Comparison of ENCODE assay signal across 18 cellular contexts in genomic region chr7:74338366-74339108, GRCh38. TPM values are rescaled to one million over a fixed set of nuclear protein-coding genes. Genes with fewer than 3 reads are reported as not detected.
DNase-seq lines count a peak whose midpoint lies in the region; ATAC-seq, FAIRE-seq and TF ChIP-seq lines count a peak whose summit lies in the region.
"Had no signal": no experiment of that assay in that cellular context is flagged by ENCODE, and none has a peak within 500 bp of the region (broad histone marks: within the 10 kb centered on the region; RNA-seq: fewer than 3 reads in every experiment).

No MANE protein-coding gene starts in this region.

- H4K20me1 ChIP-seq in DND-41 (ENCODE audit: insufficient read depth, low read length), result no peaks in the 10 kb centered on the region
- no peaks in the 10 kb centered on the region; the same call in 1 of the 2 replicates for H4K20me1 ChIP-seq in K562 (replicated peaks; ENCODE audit: control insufficient read depth, insufficient read depth, low read length)

- H3K27me3 Mint-ChIP-seq in natural killer cell treated with Interleukin-12 subunit alpha and Interleukin-12 subunit beta and Interleukin-15 and Interleukin-18, amount 100 ng/mL, for 72 hours, result no peaks in the 10 kb centered on the region
- H3K27me3 Mint-ChIP-seq: CD4-positive, alpha-beta T cell had no signal

- no peak overlapping the region; the same call in 1 of the 2 replicates for H2AFZ ChIP-seq in DND-41 (ENCODE audit: low read depth, low read length)
- no peak overlapping the region for H2AFZ ChIP-seq in K562 (ENCODE audit: low read depth, low read length)

- in situ Hi-C loops in K562 (cut with MboI), result no loop called here

- WGBS in K562 (ENCODE audit: insufficient coverage, low coverage, missing lambda C conversion rate), result 56% methylated on average over 47 of the region's 52 CpGs

- no peaks in the 10 kb centered on the region for H3K79me2 ChIP-seq in DND-41 (ENCODE audit: insufficient read depth, low read length)
- H3K79me2 ChIP-seq in K562 (ENCODE audit: control insufficient read depth, insufficient read depth, low read length), result no peaks in the 10 kb centered on the region

- intact Hi-C loops in K562 (cut with micrococcal nuclease), result no loop called here

- H3K9me3 Mint-ChIP-seq in natural killer cell treated with Interleukin-12 subunit alpha and Interleukin-12 subunit beta and Interleukin-15 and Interleukin-18, amount 100 ng/mL, for 72 hours, result no peaks in the 10 kb centered on the region
- H3K9me3 Mint-ChIP-seq: CD4-positive, alpha-beta T cell had no signal

- H3K27ac Mint-ChIP-seq in natural killer cell treated with Interleukin-12 subunit alpha and Interleukin-12 subunit beta and Interleukin-15 and Interleukin-18, amount 100 ng/mL, for 72 hours, result peak overlapping the region in 1 of 2 donors; percentile 73
- H3K27ac Mint-ChIP-seq: CD4-positive, alpha-beta T cell had no signal

- H3K36me3 ChIP-seq in DND-41 (ENCODE audit: insufficient read depth, low read length) (peaks cover 4% of the 10 kb centered on the region; the same call in 1 of the 2 replicates), K562 (ENCODE audit: control insufficient read depth, insufficient read depth, low read length) (no peaks in the 10 kb centered on the region)

- H3K4me2 ChIP-seq in DND-41 (ENCODE audit: insufficient read depth, low read length) (peak overlapping the region; percentile 25; the same call in 1 of the 2 replicates), K562 (ENCODE audit: insufficient read depth, low read length) (no peak overlapping the region)
- H3K4me2 ChIP-seq: KMS-11 had no signal

- FAIRE-seq in K562 (lab: Jason Lieb, UNC) (no peak), GM12892 (lab: Jason Lieb, UNC) (no peak)
- FAIRE-seq: HTR-8/SVneo had no signal

- H3K4me1 ChIP-seq in DND-41 (ENCODE audit: insufficient read depth, low read length) (peaks cover 13% of the 10 kb centered on the region), K562 (replicated peaks in 1 of 2; ENCODE audit: control insufficient read depth in 2 of 2, insufficient read depth in 2 of 2, low read length in 2 of 2) (peaks cover 0 to 10% of the 10 kb centered on the region in 2 experiments; a peak in 2 of 5 replicates)

- H3K36me3 Mint-ChIP-seq in natural killer cell treated with Interleukin-12 subunit alpha and Interleukin-12 subunit beta and Interleukin-15 and Interleukin-18, amount 100 ng/mL, for 72 hours, result no peaks in the 10 kb centered on the region

- TF ChIP-seq RAD21 in K562 (CRISPR knock-in tag; conservative IDR thresholded peaks at IDR 0.05 in 1 of 2, IDR thresholded peaks at IDR 0.05 in 1 of 2), result no peak

- TF ChIP-seq CTCF in DND-41 (IDR thresholded peaks at IDR 0.05; ENCODE audit: borderline replicate concordance, extremely low read depth, low read length, poor library complexity, severe bottlenecking), result no peak
- TF ChIP-seq CTCF in K562 (IDR thresholded peaks at IDR 0.05 in 2 of 3, conservative IDR thresholded peaks at IDR 0.05 in 1 of 3; ENCODE audit: insufficient read depth in 2 of 3, low read depth in 1 of 3, low read length in 3 of 3), result no peak

- H3K9ac ChIP-seq in DND-41 (ENCODE audit: low read depth, low read length) (no peak overlapping the region), K562 (ENCODE audit: insufficient read depth in 1 of 2, low read depth in 2 of 2, low read length in 2 of 2) (peak overlapping the region in 1 of 2 experiments; percentile 43; a peak in 1 of 4 replicates)
- H3K9ac ChIP-seq: KMS-11 had no signal

- DNase-seq in DND-41 (peak; percentile 74), Kasumi-1 (lab: John Stamatoyannopoulos, UW) (peak; percentile 30 to 57), K562 (ENCODE audit: extremely low read depth in 1 of 4, low spot score in 3 of 4) (no peak), GM12892 (ENCODE audit: insufficient read length) (no peak), HT-29 (ENCODE audit: low spot score) (no peak)
- peak; percentile 65 for DNase-seq in natural killer cell treated with Interleukin-12 subunit alpha and Interleukin-12 subunit beta and Interleukin-15 and Interleukin-18, amount 100 ng/mL, for 72 hours (ENCODE audit: low spot score)
- DNase-seq: Calu3; CD4-positive, alpha-beta T cell; DMS79 treated with DMSO at 0.1 percent for 48 hours; HCEC 1CT; NCI-H1417 treated with DMSO at 0.1 percent for 48 hours; NCI-H2029; NCI-H510A treated with DMSO at 0.1 percent for 48 hours; SJCRH30 had no signal

- CTCF ChIA-PET in K562 (lab: Yijun Ruan, JAX; ENCODE audit: low intra/inter-chr PET ratio), result no interaction called here

- ATAC-seq in DND-41 (ENCODE audit: insufficient read depth, low read depth) (peak; percentile 76), K562 (peak; percentile 18), GM19455 (IDR thresholded peaks at IDR 0.05; ENCODE audit: unreplicated experiment) (no peak), GM21526 (IDR thresholded peaks at IDR 0.05; ENCODE audit: low FRiP score, unreplicated experiment) (no peak)
- peak; percentile 47 to 66 for ATAC-seq in natural killer cell treated with Interleukin-12 subunit alpha and Interleukin-12 subunit beta and Interleukin-15 and Interleukin-18, amount 100 ng/mL, for 72 hours

- no peaks in the 10 kb centered on the region for H3K27me3 ChIP-seq in DND-41 (ENCODE audit: insufficient read depth, low read length, poor library complexity)
- no peaks in the 10 kb centered on the region; a peak in 1 of 5 replicates for H3K27me3 ChIP-seq in K562 (ENCODE audit: control insufficient read depth in 2 of 2, insufficient read depth in 2 of 2, low read length in 2 of 2)
- H3K27me3 ChIP-seq: SJCRH30 had no signal

- peaks cover 0 to 13% of the 10 kb centered on the region in 2 donors for H3K4me1 Mint-ChIP-seq in natural killer cell treated with Interleukin-12 subunit alpha and Interleukin-12 subunit beta and Interleukin-15 and Interleukin-18, amount 100 ng/mL, for 72 hours (ENCODE audit: low read depth in 2 of 2)

- no peaks in the 10 kb centered on the region for H3K9me3 ChIP-seq in DND-41 (ENCODE audit: insufficient read depth, low read length, severe bottlenecking)
- H3K9me3 ChIP-seq in K562 (replicated peaks; ENCODE audit: control insufficient read depth, insufficient read depth, low read depth, low read length), result no peaks in the 10 kb centered on the region
- H3K9me3 ChIP-seq: SJCRH30 had no signal

- no peaks in the 10 kb centered on the region for H3K9me1 ChIP-seq in K562 (ENCODE audit: control insufficient read depth, insufficient read depth, low read length)

- TF ChIP-seq EP300 in K562 (IDR thresholded peaks at IDR 0.05; ENCODE audit: low read length), result no peak

- BruUV-seq in K562 (replicated peaks; lab: Mats Ljungman, UMichigan), result no TSS peak

- no peak for TF ChIP-seq POLR2A in K562 (conservative IDR thresholded peaks at IDR 0.05)
- no peak for TF ChIP-seq POLR2A in GM12892 (IDR thresholded peaks at IDR 0.05; ENCODE audit: low read depth, low read length)

- POLR2A ChIA-PET in K562 (lab: Yijun Ruan, JAX), result interaction anchor here (0.6 kb wide), 1 partner anchor 156 kb away, joined by 3 read pairs; no protein-coding TSS in a partner anchor

- H3K4me3 Mint-ChIP-seq in natural killer cell treated with Interleukin-12 subunit alpha and Interleukin-12 subunit beta and Interleukin-15 and Interleukin-18, amount 100 ng/mL, for 72 hours, result peak overlapping the region; percentile 32
- H3K4me3 Mint-ChIP-seq: CD4-positive, alpha-beta T cell had no signal

- H3K27ac ChIP-seq in DND-41 (ENCODE audit: low read length) (no peak overlapping the region; the same call in 1 of the 2 replicates), K562 (ENCODE audit: extremely low read depth, low read depth, low read length) (no peak overlapping the region)
- H3K27ac ChIP-seq: KMS-11, SJCRH30 had no signal

- H3K4me3 ChIP-seq in DND-41 (ENCODE audit: low read depth in 1 of 2, low read length in 2 of 2), result peak overlapping the region in 1 of 2 experiments; percentile 36; a peak in 2 of 4 replicates
- H3K4me3 ChIP-seq in K562, result no peak overlapping the region
- H3K4me3 ChIP-seq: SJCRH30 had no signal

TF ChIP-seq in K562, 482 proteins besides CTCF, POLR2A, EP300 and RAD21 (continues in another document):
- peak; percentile 75 for TF ChIP-seq ZBTB33 (CRISPR knock-in tag; IDR thresholded peaks at IDR 0.05)

RNA-seq across cellular contexts. Expression of gene CLIP2, which starts 49.3 kb away (rescaled TPM):
- 13.7 and 50.4 TPM in 2 replicates for total RNA-seq in K562 (2011; cell fraction: chromatin; rRNA removed; ENCODE audit: low replicate concordance)
- 18.6 and 27.8 TPM in 2 replicates for total RNA-seq in K562 (2011; cell fraction: nucleolus; rRNA removed)
- total RNA-seq in K562 (2011; cell fraction: nucleoplasm; rRNA removed), result 13.9 and 16.6 TPM in 2 replicates
- total RNA-seq in K562 (2014; rRNA removed) (3.4 and 4.2 TPM in 2 replicates), K562 (2014; rRNA removed; fragmentation: Illumina TruSeq; extraction: Trizol) (0.91 and 1.8 TPM in 2 replicates), K562 (2015; rRNA removed; fragmentation: Illumina TruSeq; extraction: Trizol) (3.1 and 3.8 TPM in 2 replicates), K562 (2021) (4.3 and 5.4 TPM in 2 replicates)
- polyA plus RNA-seq in K562 (2011; rRNA removed) (2.1 and 3.9 TPM in 2 replicates), K562 (2014; fragmentation: Illumina TruSeq; extraction: Trizol) (2.5 and 2.8 TPM in 2 replicates), K562 (2014; fragmentation: Nextera tagmentation; extraction: Ambion mirVana) (under 1 TPM; 0.07 to 0.10 TPM), K562 (2014; rRNA removed) (1.9 and 2.4 TPM in 2 replicates)
- 3.0 and 3.4 TPM in 2 replicates for polyA plus RNA-seq in K562 (2011; cell fraction: cytosol; rRNA removed)
- polyA plus RNA-seq in K562 (2011; cell fraction: nucleus; rRNA removed), result 5.0 and 8.1 TPM in 2 replicates
- polyA plus RNA-seq in K562 (2012), result 3.5 and 6.6 TPM in 2 replicates
- 4.3 and 5.5 TPM in 2 replicates for polyA minus RNA-seq in K562 (2011; rRNA and poly(A)+ RNA removed)
- 5.6 and 10.7 TPM in 2 replicates for polyA minus RNA-seq in K562 (2011; cell fraction: cytosol; rRNA and poly(A)+ RNA removed)
- 10.0 and 11.3 TPM in 2 replicates for polyA minus RNA-seq in K562 (2011; cell fraction: nucleus; rRNA and poly(A)+ RNA removed)
- total RNA-seq in natural killer cell treated with Interleukin-12 subunit alpha and Interleukin-12 subunit beta and Interleukin-15 and Interleukin-18, amount 100 ng/mL, for 72 hours, result 10 to 100 TPM; 12.2 to 17.0 TPM
- 21.0 TPM for polyA plus RNA-seq in GM12892 (2012; ENCODE audit: missing spikeins)
- 13.5 and 14.0 TPM in 2 replicates for total RNA-seq in HT-29 (2014; rRNA removed; shearing (Covaris generic))

Comparison
In these comparisons a context has a peak if more than half of its experiments do, and no peak if none do; other contexts are left out.
1. ATAC-seq: peak in DND-41 (single experiment), K562 (single experiment) and natural killer cell treated with Interleukin-12 subunit alpha and Interleukin-12 subunit beta and Interleukin-15 and Interleukin-18, amount 100 ng/mL, for 72 hours (2 of 2); none in GM19455 (single experiment) and GM21526 (single experiment).
2. DNase-seq: peak in DND-41 (single experiment), Kasumi-1 (2 of 2) and natural killer cell treated with Interleukin-12 subunit alpha and Interleukin-12 subunit beta and Interleukin-15 and Interleukin-18, amount 100 ng/mL, for 72 hours (single experiment); none in K562 (0 of 4), GM12892 (single experiment) and HT-29 (single experiment).